8 cellular contexts compared by ENCODE assay signal in the genomic region with DNA sequence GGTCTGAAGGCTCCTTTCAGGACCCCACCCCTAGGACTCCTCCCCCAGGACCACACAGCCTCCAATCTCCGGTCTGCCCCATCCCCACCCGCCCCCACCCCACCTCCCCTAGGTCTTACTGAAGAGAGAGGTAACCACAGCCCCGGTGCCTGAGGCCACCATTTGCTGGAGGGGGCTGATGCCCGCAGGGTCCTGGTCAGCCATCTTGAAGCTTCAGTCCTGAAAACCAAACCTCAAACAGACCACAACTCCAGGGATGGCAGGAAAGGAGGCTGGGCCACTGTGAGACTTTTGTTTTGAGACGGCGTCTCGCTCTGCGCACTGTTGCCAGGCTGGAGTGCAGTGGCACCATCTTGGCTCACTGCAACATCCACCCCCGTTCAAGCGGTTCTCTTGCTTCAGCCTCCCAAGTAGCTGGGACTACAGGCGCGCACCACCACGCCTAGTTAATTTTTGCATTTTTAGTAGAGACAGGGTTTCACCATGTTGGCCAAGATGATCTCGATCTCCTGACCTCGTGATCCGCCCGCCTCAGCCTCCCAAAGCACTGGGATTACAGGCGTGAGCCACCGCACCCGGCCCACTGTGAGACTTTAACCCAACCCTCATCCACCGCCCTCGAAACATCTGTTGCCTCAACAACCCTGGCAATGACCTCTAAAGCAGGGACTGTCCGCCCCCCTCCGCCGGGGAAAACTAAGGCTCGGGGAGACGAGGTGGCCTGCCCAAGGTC. TPM values are rescaled to one million over a fixed set of nuclear protein-coding genes. Genes with fewer than 3 reads are reported as not detected.
DNase-seq lines count a peak whose midpoint lies in the region; ATAC-seq and TF ChIP-seq lines count a peak whose summit lies in the region.

No MANE protein-coding gene starts in this region.

- TF ChIP-seq CTCF in CD8-positive, alpha-beta T cell (IDR thresholded peaks at IDR 0.05), result no peak
- TF ChIP-seq CTCF in PC-3 (conservative IDR thresholded peaks at IDR 0.05; ENCODE audit: low read depth, low read length) (no peak), osteoblast (IDR thresholded peaks at IDR 0.05; ENCODE audit: extremely low read depth, low read depth, low read length) (no peak)

- TF ChIP-seq POLR2A in erythroblast (IDR thresholded peaks at IDR 0.05; ENCODE audit: low read length), result no peak

- peak overlapping the region; percentile 88 for H3K4me3 Mint-ChIP-seq in CD8-positive, alpha-beta T cell

- H3K79me2 ChIP-seq in PC-3 (ENCODE audit: low read length) (peaks cover 41% of the 10 kb centered on the region), osteoblast (ENCODE audit: insufficient read depth, low read length) (peaks cover 15% of the 10 kb centered on the region)

- DNase-seq in CD8-positive, alpha-beta T cell, result no peak
- DNase-seq in PC-3 (no peak), erythroblast (lab: John Stamatoyannopoulos, UW) (peak; percentile 65 to 69), osteoblast (ENCODE audit: insufficient read length, low spot score, missing footprints) (peak; percentile 85), NCI-H1436 (lab: John Stamatoyannopoulos, UW) (no peak), cerebellum (ENCODE audit: low spot score) (no peak), NCI-H345 (lab: John Stamatoyannopoulos, UW) (no peak)

- H3K27me3 Mint-ChIP-seq in CD8-positive, alpha-beta T cell (ENCODE audit: low read depth), result no peaks in the 10 kb centered on the region

- H3K27ac ChIP-seq in CD8-positive, alpha-beta T cell (ENCODE audit: low read depth, low read length), result peak overlapping the region; percentile 88
- H3K27ac ChIP-seq in PC-3 (ENCODE audit: low read length), result peak overlapping the region; percentile 51
- H3K27ac ChIP-seq in osteoblast (ENCODE audit: low read depth, low read length), result peak overlapping the region; percentile 63

- H3K9me3 ChIP-seq in CD8-positive, alpha-beta T cell (ENCODE audit: low read length), result no peaks in the 10 kb centered on the region
- no peaks in the 10 kb centered on the region for H3K9me3 ChIP-seq in PC-3 (ENCODE audit: low read length)
- H3K9me3 ChIP-seq in osteoblast (ENCODE audit: low read depth, low read length), result no peaks in the 10 kb centered on the region

- H2AFZ ChIP-seq in PC-3 (ENCODE audit: low read length) (no peak overlapping the region), osteoblast (ENCODE audit: low read length) (no peak overlapping the region)

- no peak overlapping the region for H3K27ac Mint-ChIP-seq in CD8-positive, alpha-beta T cell

- peaks cover 37% of the 10 kb centered on the region for H3K36me3 Mint-ChIP-seq in CD8-positive, alpha-beta T cell

- H3K9ac ChIP-seq in PC-3 (ENCODE audit: low read length), result peak overlapping the region; percentile 98

- no peak for ATAC-seq in CD8-positive, alpha-beta T cell
- ATAC-seq in PC-3 (no peak), GM19351 (IDR thresholded peaks at IDR 0.05; ENCODE audit: unreplicated experiment) (no peak)

- no peaks in the 10 kb centered on the region for H3K9me2 ChIP-seq in PC-3 (replicated peaks; ENCODE audit: low read length)

- intact Hi-C loops in CD8-positive, alpha-beta T cell (cut with DNase I, micrococcal nuclease), result loop anchor here (1.0 kb wide), 6 partner anchors 15 to 200 kb away; a partner anchor contains a TSS
- intact Hi-C loops in PC-3 (cut with micrococcal nuclease), result loop anchor here (1.0 kb wide), 2 partner anchors 101 to 105 kb away; no protein-coding TSS in a partner anchor

- H3K9me3 Mint-ChIP-seq in CD8-positive, alpha-beta T cell, result no peaks in the 10 kb centered on the region

- peak overlapping the region; percentile 91 for H3K4me3 ChIP-seq in CD8-positive, alpha-beta T cell (ENCODE audit: low read depth, low read length)
- H3K4me3 ChIP-seq in PC-3 (ENCODE audit: low read length) (peak overlapping the region; percentile 81), osteoblast (ENCODE audit: insufficient read depth, low read length) (peak overlapping the region; percentile 88)

- peaks cover 30% of the 10 kb centered on the region for H3K4me1 Mint-ChIP-seq in CD8-positive, alpha-beta T cell (ENCODE audit: low read depth)

- H4K20me1 ChIP-seq in PC-3 (ENCODE audit: low read length) (0 out of 2 replicates have a peak, but pooled peaks cover 6% of the 10 kb centered on the region), osteoblast (ENCODE audit: insufficient read depth, low read length) (peaks cover 19% of the 10 kb centered on the region)

- H3K4me1 ChIP-seq in CD8-positive, alpha-beta T cell (ENCODE audit: insufficient read depth, low read length), result peaks cover 14% of the 10 kb centered on the region
- peaks cover 8% of the 10 kb centered on the region; the same call in 1 of the 2 replicates for H3K4me1 ChIP-seq in PC-3 (ENCODE audit: insufficient read depth, low read length)
- H3K4me1 ChIP-seq in osteoblast (ENCODE audit: insufficient read depth, low read length), result peaks cover 8% of the 10 kb centered on the region

- POLR2A ChIA-PET in CD8-positive, alpha-beta T cell (lab: Charles Lee), result interaction anchor here (0.8 to 2.7 kb wide), 4 partner anchors 78 to 114 kb away, joined by 3 to 29 read pairs (median 4); a partner anchor contains a TSS
- POLR2A ChIA-PET in PC-3 (lab: Charles Lee; ENCODE audit: unreplicated experiment), result no interaction called here

- peak overlapping the region; percentile 94 for H3K4me2 ChIP-seq in PC-3 (ENCODE audit: low read length)
- peak overlapping the region; percentile 94 for H3K4me2 ChIP-seq in osteoblast (ENCODE audit: insufficient read depth, low read length)

- CTCF ChIA-PET in CD8-positive, alpha-beta T cell (lab: Charles Lee), result interaction anchor here (0.5 to 4.8 kb wide), 5 partner anchors 9 to 344 kb away, joined by 3 to 59 read pairs (median 3); no protein-coding TSS in a partner anchor
- CTCF ChIA-PET in PC-3 (lab: Charles Lee), result interaction anchor here (0.6 kb wide), 1 partner anchor 104 kb away, joined by 7 read pairs; a partner anchor contains a TSS

- H3K27me3 ChIP-seq in CD8-positive, alpha-beta T cell (ENCODE audit: insufficient read depth, low read length), result no peaks in the 10 kb centered on the region
- no peaks in the 10 kb centered on the region for H3K27me3 ChIP-seq in PC-3 (ENCODE audit: low read length)
- no peaks in the 10 kb centered on the region for H3K27me3 ChIP-seq in osteoblast (ENCODE audit: insufficient read depth, low read length)

- peaks cover 2% of the 10 kb centered on the region for H3K36me3 ChIP-seq in CD8-positive, alpha-beta T cell (ENCODE audit: insufficient read depth, low read length)
- H3K36me3 ChIP-seq in PC-3 (ENCODE audit: low read depth, low read length) (peaks cover 31% of the 10 kb centered on the region), osteoblast (ENCODE audit: insufficient read depth, low read length) (peaks cover 15% of the 10 kb centered on the region)

- H3F3A ChIP-seq in PC-3 (ENCODE audit: low read length, unreplicated experiment), result no peaks in the 10 kb centered on the region

- BruUV-seq in PC-3 (replicated peaks; lab: Mats Ljungman, UMichigan), result TSS peak; percentile 55

RNA-seq across cellular contexts. Expression of a gene that starts 1.1 kb away (rescaled TPM):
- 10 to 100 TPM; 73.1 to 77.7 TPM for total RNA-seq in CD8-positive, alpha-beta T cell
- total RNA-seq in PC-3 (2014; rRNA removed) (726 and 797 TPM in 2 replicates), osteoblast (60.1 and 60.7 TPM in 2 replicates), cerebellum (30.9 TPM)

RNA-seq across cellular contexts. Expression of a gene that starts 15.1 kb away (rescaled TPM):
- total RNA-seq in CD8-positive, alpha-beta T cell, result under 1 TPM in 1 of 2 experiments, not detected in 1; 0.19 TPM
- total RNA-seq in PC-3 (2014; rRNA removed), result 0.29 and 1.4 TPM in 2 replicates
- total RNA-seq in osteoblast, result under 0.01 TPM in 1 of 2 replicates, not detected in the other
- 40.3 TPM for total RNA-seq in cerebellum

RNA-seq across cellular contexts. Expression of a gene that starts 21.6 kb away (rescaled TPM):
- 10 to 100 TPM in 1 of 2 experiments, 1 to 10 TPM in 1; 8.5 to 13.2 TPM for total RNA-seq in CD8-positive, alpha-beta T cell
- total RNA-seq in PC-3 (2014; rRNA removed) (400 and 465 TPM in 2 replicates), osteoblast (382 and 390 TPM in 2 replicates), cerebellum (58.5 TPM)

RNA-seq across cellular contexts. Expression of a gene that starts 40.1 kb away (rescaled TPM):
- total RNA-seq in CD8-positive, alpha-beta T cell, result under 1 TPM; 0.24 to 0.44 TPM
- total RNA-seq in PC-3 (2014; rRNA removed) (16.3 and 22.6 TPM in 2 replicates), osteoblast (3.5 and 4.3 TPM in 2 replicates), cerebellum (29.8 TPM)

RNA-seq across cellular contexts. Expression of a gene that starts 55.6 kb away (rescaled TPM):
- total RNA-seq in CD8-positive, alpha-beta T cell, result not detected
- total RNA-seq in PC-3 (2014; rRNA removed), result not detected in 2 replicates
- under 0.01 TPM in 1 of 2 replicates, not detected in the other for total RNA-seq in osteoblast
- total RNA-seq in cerebellum, result 6.8 TPM

Comparison
In these comparisons a context has a peak if more than half of its experiments do, and no peak if none do; other contexts are left out.
1. DNase-seq: peak in erythroblast (2 of 2) and osteoblast (single experiment); none in CD8-positive, alpha-beta T cell (0 of 7), PC-3 (single experiment), NCI-H1436 (single experiment), cerebellum (single experiment) and NCI-H345 (single experiment).
2. RNA of a gene that starts 15.1 kb away (total RNA-seq): 40.3 TPM in cerebellum (single experiment); 0.29 to 1.4 TPM in PC-3, 0.19 TPM in CD8-positive, alpha-beta T cell and under 0.01 TPM in osteoblast; every median in the first group is over 10 times any median in the second.
3. Peak in every context shown above with its lines, with median percentiles within 50 percentile points of each other: H3K27ac ChIP-seq and H3K4me3 ChIP-seq.